In the genomic region with DNA sequence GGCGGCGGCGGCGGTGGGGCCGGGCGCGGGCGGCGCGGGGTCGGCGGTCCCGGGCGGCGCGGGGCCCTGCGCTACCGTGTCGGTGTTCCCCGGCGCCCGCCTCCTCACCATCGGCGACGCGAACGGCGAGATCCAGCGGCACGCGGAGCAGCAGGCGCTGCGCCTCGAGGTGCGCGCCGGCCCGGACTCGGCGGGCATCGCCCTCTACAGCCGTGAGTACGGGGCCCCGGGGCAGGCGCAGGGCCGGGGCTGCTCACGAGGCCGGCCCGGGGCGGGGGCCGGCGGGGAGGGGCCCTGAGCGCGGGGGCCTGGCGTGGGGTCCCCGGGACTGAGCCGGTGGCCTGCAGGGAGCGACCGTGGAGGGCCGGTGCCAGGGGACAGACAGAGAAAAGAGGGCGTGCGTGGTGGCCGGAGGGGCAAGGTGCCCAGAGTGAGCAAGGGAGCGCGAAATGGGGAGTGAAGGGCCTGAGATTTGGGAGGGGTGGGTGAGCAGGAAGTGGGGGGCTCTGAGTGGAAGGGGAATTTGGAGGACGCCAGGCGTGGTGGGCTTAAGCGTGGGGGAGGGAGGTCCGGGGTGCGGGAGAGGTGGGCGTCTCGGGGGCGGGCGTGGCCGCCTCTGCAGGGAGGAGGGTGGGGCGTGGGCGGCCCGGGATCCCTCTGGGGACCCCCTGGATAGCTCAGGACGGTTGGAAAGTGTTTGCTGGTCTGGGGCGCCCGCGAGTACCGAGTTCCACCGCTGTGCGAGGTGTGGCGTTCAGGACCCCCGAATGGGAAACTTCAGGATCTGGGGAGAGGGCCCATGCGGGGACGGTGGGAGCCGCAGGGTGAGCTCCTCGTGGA, we compare ENCODE assay signal across 8 cellular contexts. TPM values are rescaled to one million over a fixed set of nuclear protein-coding genes. Genes with fewer than 3 reads are reported as not detected.
DNase-seq lines count a peak whose midpoint lies in the region; ATAC-seq, FAIRE-seq and TF ChIP-seq lines count a peak whose summit lies in the region.

No MANE protein-coding gene starts in this region.

- H4K20me1 ChIP-seq in H1 (replicated peaks in 1 of 2; ENCODE audit: control insufficient read depth in 1 of 2, insufficient read depth in 2 of 2, low read length in 2 of 2), result peaks cover 0 to 3% of the 10 kb centered on the region in 2 experiments

- no peaks in the 10 kb centered on the region for H3K27me3 Mint-ChIP-seq in activated CD4-positive, alpha-beta T cell treated with anti-CD3 and anti-CD28 coated beads, Interleukin-2, amount 10 ng/mL, durations not matched to agents 7 days and 5 days

- peak overlapping the region; percentile 85 for H4K91ac ChIP-seq in H1 (replicated peaks; ENCODE audit: insufficient read length, low read length)

- H3K36me3 ChIP-seq in H1 (ENCODE audit: control insufficient read depth in 2 of 4, insufficient read depth in 4 of 4, low read length in 3 of 4) (peaks cover 0 to 8% (median 0%) of the 10 kb centered on the region in 4 experiments; a peak in 2 of 8 replicates), mucosa of descending colon (ENCODE audit: low read depth) (peaks cover 3% of the 10 kb centered on the region)

- peak overlapping the region; percentile 77 for H3K4me3 Mint-ChIP-seq in activated CD4-positive, alpha-beta T cell treated with anti-CD3 and anti-CD28 coated beads, Interleukin-2, amount 10 ng/mL, durations not matched to agents 7 days and 5 days

- 1% methylated on average over 11 of the region's 91 CpGs; no CpG with 5 or more reads in 1 of the 2 experiments for WGBS in H1 (ENCODE audit: extremely low coverage in 1 of 2, insufficient coverage in 1 of 2, insufficient read length in 1 of 2, insufficient replicate concordance in 2 of 2, low coverage in 1 of 2, low lambda C conversion rate in 2 of 2, missing lambda C conversion rate in 1 of 2), 2 experiments

- H3K14ac ChIP-seq in H1 (ENCODE audit: insufficient read length), result no peak overlapping the region

- peaks cover 8% of the 10 kb centered on the region; the same call in 1 of the 2 replicates for H3K23me2 ChIP-seq in H1 (ENCODE audit: low read depth, low read length)

- no peak for TF ChIP-seq EP300 in H1 (IDR thresholded peaks at IDR 0.05; ENCODE audit: borderline replicate concordance in 1 of 2, low read depth in 2 of 2, low read length in 2 of 2)

- intact Hi-C loops in mucosa of descending colon (cut with DNase I, micrococcal nuclease), result no loop called here

- H3K4ac ChIP-seq in H1 (replicated peaks; ENCODE audit: insufficient read length, low read depth, low read length), result peak overlapping the region; percentile 78

- H3K23ac ChIP-seq in H1 (ENCODE audit: insufficient read length), result no peak overlapping the region

- no peak overlapping the region for H2AFZ ChIP-seq in H1 (ENCODE audit: low read length)

- peaks cover 40% of the 10 kb centered on the region for H3K4me1 Mint-ChIP-seq in activated CD4-positive, alpha-beta T cell treated with anti-CD3 and anti-CD28 coated beads, Interleukin-2, amount 10 ng/mL, durations not matched to agents 7 days and 5 days

- H3K56ac ChIP-seq in H1 (replicated peaks; ENCODE audit: insufficient read length, low read depth, low read length), result peak overlapping the region; percentile 79

- peaks cover 6% of the 10 kb centered on the region for H3K79me1 ChIP-seq in H1 (ENCODE audit: low read depth, low read length)

- no peak overlapping the region for H2AK5ac ChIP-seq in H1 (ENCODE audit: low read depth, low read length)

- peaks cover 9% of the 10 kb centered on the region for H3K36me3 Mint-ChIP-seq in activated CD4-positive, alpha-beta T cell treated with anti-CD3 and anti-CD28 coated beads, Interleukin-2, amount 10 ng/mL, durations not matched to agents 7 days and 5 days (ENCODE audit: low read depth)

- TF ChIP-seq POLR2A in H1 (IDR thresholded peaks at IDR 0.05; ENCODE audit: control extremely low read depth in 1 of 2, low read depth in 2 of 2, low read length in 2 of 2), result no peak

- H3K27ac ChIP-seq in H1 (ENCODE audit: low read depth, low read length) (peak overlapping the region; percentile 75), substantia nigra (ENCODE audit: low read depth, low read length, poor library complexity, severe bottlenecking) (peak overlapping the region; percentile 72)

- POLR2A ChIA-PET in activated CD4-positive, alpha-beta T cell treated with anti-CD3 and anti-CD28 coated beads, Interleukin-2, amount 10 ng/mL, durations not matched to agents 7 days and 5 days (lab: Charles Lee), result no interaction called here
- POLR2A ChIA-PET in H1 (lab: Charles Lee; ENCODE audit: partially characterized antibody), result interaction anchor here (0.6 to 2.9 kb wide), 12 partner anchors 10 to 163 kb away, joined by 3 to 21 read pairs (median 3); a partner anchor contains a TSS

- H2BK20ac ChIP-seq in H1 (ENCODE audit: low read length), result no peak overlapping the region

- no peak overlapping the region for H2BK15ac ChIP-seq in H1 (ENCODE audit: low read length)

- peak overlapping the region; percentile 69 to 97 (median 76) for H3K9ac ChIP-seq in H1 (replicated peaks in 1 of 4; ENCODE audit: extremely low read depth in 1 of 4, low read depth in 3 of 4, low read length in 3 of 4)

- H3K18ac ChIP-seq in H1 (ENCODE audit: extremely low read depth, low read length), result peak overlapping the region; percentile 83

- H3K27ac Mint-ChIP-seq in activated CD4-positive, alpha-beta T cell treated with anti-CD3 and anti-CD28 coated beads, Interleukin-2, amount 10 ng/mL, durations not matched to agents 7 days and 5 days, result peak overlapping the region; percentile 82

- H3K4me2 ChIP-seq in H1 (ENCODE audit: insufficient read depth in 1 of 2, low read depth in 2 of 2, low read length in 2 of 2), result peak overlapping the region; percentile 79 to 87

- no peaks in the 10 kb centered on the region for H3K9me3 Mint-ChIP-seq in activated CD4-positive, alpha-beta T cell treated with anti-CD3 and anti-CD28 coated beads, Interleukin-2, amount 10 ng/mL, durations not matched to agents 7 days and 5 days

- TF ChIP-seq CTCF in H1 (IDR thresholded peaks at IDR 0.05; ENCODE audit: control extremely low read depth in 1 of 3, insufficient read depth in 1 of 3, low read depth in 1 of 3, low read length in 3 of 3) (peak in 2 of 3 experiments; percentile 10 to 21; a peak in 1 of 4 replicates), mucosa of descending colon (IDR thresholded peaks at IDR 0.05) (no peak)

- H2BK12ac ChIP-seq in H1 (ENCODE audit: low read depth, low read length), result no peak overlapping the region

- no peak for TF ChIP-seq RAD21 in H1 (IDR thresholded peaks at IDR 0.05 in 1 of 2, conservative IDR thresholded peaks at IDR 0.05 in 1 of 2; ENCODE audit: low read depth in 2 of 2, low read length in 2 of 2)

- H3K27me3 ChIP-seq in H1 (replicated peaks in 1 of 4; ENCODE audit: control insufficient read depth in 3 of 4, extremely low read depth in 1 of 4, insufficient read depth in 3 of 4, low read length in 3 of 4), result no peaks in the 10 kb centered on the region

- no peak overlapping the region for H2BK120ac ChIP-seq in H1 (replicated peaks; ENCODE audit: low read depth, low read length)

- DNase-seq in NCI-H345 (lab: John Stamatoyannopoulos, UW) (peak; percentile 26), NCI-H345 treated with DMSO at 0.1 percent for 48 hours (lab: John Stamatoyannopoulos, UW; ENCODE audit: unreplicated experiment) (no peak), H1 (ENCODE audit: low read depth in 1 of 2, low spot score in 2 of 2) (no peak), mucosa of descending colon (peak; percentile 51 to 81 (median 75)), substantia nigra (lab: John Stamatoyannopoulos, UW) (peak in 20 of 49 donors; percentile 11 to 73 (median 32)), OCI-M2 (lab: John Stamatoyannopoulos, UW; ENCODE audit: unreplicated experiment) (no peak)
- DNase-seq in activated CD4-positive, alpha-beta T cell treated with anti-CD3 and anti-CD28 coated beads, Interleukin-2, amount 10 ng/mL, durations not matched to agents 7 days and 5 days, result peak; percentile 28

- H4K8ac ChIP-seq in H1 (ENCODE audit: extremely low read depth, insufficient read depth, low read length), result peak overlapping the region; percentile 83

- CTCF ChIA-PET in activated CD4-positive, alpha-beta T cell treated with anti-CD3 and anti-CD28 coated beads, Interleukin-2, amount 10 ng/mL, durations not matched to agents 7 days and 5 days (lab: Charles Lee), result interaction anchor here (1.0 to 2.9 kb wide), 10 partner anchors 9 to 215 kb away, joined by 3 to 13 read pairs (median 6); a partner anchor contains a TSS
- CTCF ChIA-PET in H1 (lab: Charles Lee; ENCODE audit: partially characterized antibody), result interaction anchor here (0.6 to 6.8 kb wide), 18 partner anchors 8 to 329 kb away, joined by 3 to 103 read pairs (median 4); no protein-coding TSS in a partner anchor

- H3K4me1 ChIP-seq in H1 (replicated peaks in 1 of 4; ENCODE audit: control insufficient read depth in 3 of 4, insufficient read depth in 4 of 4, low read length in 3 of 4) (peaks cover 0 to 12% (median 2%) of the 10 kb centered on the region in 4 experiments; a peak in 5 of 7 replicates), mucosa of descending colon (ENCODE audit: low read depth) (peaks cover 14% of the 10 kb centered on the region)

- H2BK5ac ChIP-seq in H1 (ENCODE audit: low read depth, low read length), result peak overlapping the region; percentile 87; the same call in 1 of the 2 replicates

- ATAC-seq in HG03457 (IDR thresholded peaks at IDR 0.05; ENCODE audit: unreplicated experiment) (peak; percentile 6), mucosa of descending colon (peak; percentile 0)

- H3K4me3 ChIP-seq in H1 (ENCODE audit: extremely low read depth in 1 of 4, insufficient read depth in 2 of 4, low read depth in 3 of 4, low read length in 4 of 4), result peak overlapping the region; percentile 65 to 94 (median 76)
- H3K4me3 ChIP-seq in mucosa of descending colon, result peak overlapping the region; percentile 83

- no peak for FAIRE-seq in H1 (lab: Jason Lieb, UNC)

- H3K9me3 ChIP-seq in H1 (ENCODE audit: insufficient read depth in 2 of 2, low read depth in 1 of 2, low read length in 1 of 2) (no peaks in the 10 kb centered on the region), mucosa of descending colon (no peaks in the 10 kb centered on the region)

- peak overlapping the region; percentile 97 for H4K5ac ChIP-seq in H1 (ENCODE audit: insufficient read length, low read depth, low read length)

- H3K79me2 ChIP-seq in H1 (ENCODE audit: control insufficient read depth in 1 of 2, insufficient read depth in 2 of 2, low read length in 2 of 2), result peaks cover 4 to 48% of the 10 kb centered on the region in 2 experiments; a peak in 3 of 4 replicates

RNA-seq across cellular contexts. Expression of a gene that starts 0.6 kb away (rescaled TPM):
- 10 to 100 TPM; 32.4 to 34.3 TPM for total RNA-seq in activated CD4-positive, alpha-beta T cell treated with anti-CD3 and anti-CD28 coated beads, Interleukin-2, amount 10 ng/mL, durations not matched to agents 7 days and 5 days
- 134 and 136 TPM in 2 replicates for total RNA-seq in H1 (2021; fragmentation: NEBNext Ultra II Directional; extraction: Animal tissue kit (Norgen Biotek cat#: 25700))
- polyA plus RNA-seq in H1 (2011; rRNA removed), result 164 and 270 TPM in 2 replicates
- polyA plus RNA-seq in H1 (2011; cell fraction: cytosol; rRNA removed), result 106 TPM
- polyA plus RNA-seq in H1 (2011; cell fraction: nucleus; rRNA removed), result 178 TPM
- 75.6 to 138 TPM (median 129 TPM) in 4 replicates for polyA plus RNA-seq in H1 (2012, experiment 1 of 2)
- polyA plus RNA-seq in H1 (2012, experiment 2 of 2), result 122 TPM
- polyA plus RNA-seq in H1 (2013, experiment 1 of 2), result 125 TPM
- 126 TPM for polyA plus RNA-seq in H1 (2013, experiment 2 of 2)
- 71.3 and 96.2 TPM in 2 replicates for polyA minus RNA-seq in H1 (2011; rRNA and poly(A)+ RNA removed)
- 60.0 TPM for polyA minus RNA-seq in H1 (2011; cell fraction: cytosol; rRNA and poly(A)+ RNA removed)
- 48.8 TPM for polyA minus RNA-seq in H1 (2011; cell fraction: nucleus; rRNA and poly(A)+ RNA removed)
- total RNA-seq in mucosa of descending colon, result 10 to 100 TPM; 49.1 to 54.3 (median 49.7) TPM

RNA-seq across cellular contexts. Expression of a gene that starts 23.7 kb away (rescaled TPM):
- 1 to 10 TPM; 2.4 TPM for total RNA-seq in activated CD4-positive, alpha-beta T cell treated with anti-CD3 and anti-CD28 coated beads, Interleukin-2, amount 10 ng/mL, durations not matched to agents 7 days and 5 days
- total RNA-seq in H1 (2021; fragmentation: NEBNext Ultra II Directional; extraction: Animal tissue kit (Norgen Biotek cat#: 25700)), result 0.27 TPM in 1 of 2 replicates, not detected in the other
- 0.53 and 0.77 TPM in 2 replicates for polyA plus RNA-seq in H1 (2011; rRNA removed)
- 0.50 TPM for polyA plus RNA-seq in H1 (2011; cell fraction: cytosol; rRNA removed)
- polyA plus RNA-seq in H1 (2011; cell fraction: nucleus; rRNA removed), result 0.68 TPM
- polyA plus RNA-seq in H1 (2012, experiment 1 of 2), result 0.32 to 0.66 TPM (median 0.39 TPM) in 3 of 4 replicates, not detected in the other
- polyA plus RNA-seq in H1 (2012, experiment 2 of 2), result 0.39 TPM
- polyA plus RNA-seq in H1 (2013, experiment 1 of 2), result 0.20 TPM
- 0.31 TPM for polyA plus RNA-seq in H1 (2013, experiment 2 of 2)
- polyA minus RNA-seq in H1 (2011; rRNA and poly(A)+ RNA removed), result 0.20 and 0.28 TPM in 2 replicates
- not detected for polyA minus RNA-seq in H1 (2011; cell fraction: cytosol; rRNA and poly(A)+ RNA removed)
- 1.1 TPM for polyA minus RNA-seq in H1 (2011; cell fraction: nucleus; rRNA and poly(A)+ RNA removed)
- total RNA-seq in mucosa of descending colon, result 1 to 10 TPM in 1 of 3 donors, under 1 TPM in 2; 0.64 to 1.9 (median 0.73) TPM

RNA-seq across cellular contexts. Expression of a gene that starts 35.9 kb away (rescaled TPM):
- 10 to 100 TPM in 1 of 2 experiments, 1 to 10 TPM in 1; 8.6 to 11.2 TPM for total RNA-seq in activated CD4-positive, alpha-beta T cell treated with anti-CD3 and anti-CD28 coated beads, Interleukin-2, amount 10 ng/mL, durations not matched to agents 7 days and 5 days
- total RNA-seq in H1 (2021; fragmentation: NEBNext Ultra II Directional; extraction: Animal tissue kit (Norgen Biotek cat#: 25700)), result 26.2 and 26.9 TPM in 2 replicates
- polyA plus RNA-seq in H1 (2011; rRNA removed), result 31.9 and 41.7 TPM in 2 replicates
- polyA plus RNA-seq in H1 (2011; cell fraction: cytosol; rRNA removed), result 44.8 TPM
- polyA plus RNA-seq in H1 (2011; cell fraction: nucleus; rRNA removed), result 29.2 TPM
- 19.0 to 35.1 TPM (median 31.2 TPM) in 4 replicates for polyA plus RNA-seq in H1 (2012, experiment 1 of 2)
- polyA plus RNA-seq in H1 (2012, experiment 2 of 2), result 31.9 TPM
- polyA plus RNA-seq in H1 (2013, experiment 1 of 2), result 25.1 TPM
- 31.6 TPM for polyA plus RNA-seq in H1 (2013, experiment 2 of 2)
- 13.8 and 22.8 TPM in 2 replicates for polyA minus RNA-seq in H1 (2011; rRNA and poly(A)+ RNA removed)
- polyA minus RNA-seq in H1 (2011; cell fraction: cytosol; rRNA and poly(A)+ RNA removed), result 16.4 TPM
- 8.5 TPM for polyA minus RNA-seq in H1 (2011; cell fraction: nucleus; rRNA and poly(A)+ RNA removed)
- 10 to 100 TPM; 12.8 to 24.7 (median 15.3) TPM for total RNA-seq in mucosa of descending colon

RNA-seq across cellular contexts. Expression of a gene that starts 56.5 kb away (rescaled TPM):
- 10 to 100 TPM; 19.9 to 23.3 TPM for total RNA-seq in activated CD4-positive, alpha-beta T cell treated with anti-CD3 and anti-CD28 coated beads, Interleukin-2, amount 10 ng/mL, durations not matched to agents 7 days and 5 days
- total RNA-seq in H1 (2021; fragmentation: NEBNext Ultra II Directional; extraction: Animal tissue kit (Norgen Biotek cat#: 25700)), result 47.5 and 48.3 TPM in 2 replicates
- polyA plus RNA-seq in H1 (2011; rRNA removed), result 112 and 151 TPM in 2 replicates
- 91.7 TPM for polyA plus RNA-seq in H1 (2011; cell fraction: cytosol; rRNA removed)
- polyA plus RNA-seq in H1 (2011; cell fraction: nucleus; rRNA removed), result 125 TPM
- 24.9 to 55.5 TPM (median 50.4 TPM) in 4 replicates for polyA plus RNA-seq in H1 (2012, experiment 1 of 2)
- polyA plus RNA-seq in H1 (2012, experiment 2 of 2), result 58.3 TPM
- polyA plus RNA-seq in H1 (2013, experiment 1 of 2), result 47.5 TPM
- polyA plus RNA-seq in H1 (2013, experiment 2 of 2), result 47.1 TPM
- 31.4 and 45.4 TPM in 2 replicates for polyA minus RNA-seq in H1 (2011; rRNA and poly(A)+ RNA removed)
- 41.3 TPM for polyA minus RNA-seq in H1 (2011; cell fraction: cytosol; rRNA and poly(A)+ RNA removed)
- polyA minus RNA-seq in H1 (2011; cell fraction: nucleus; rRNA and poly(A)+ RNA removed), result 49.0 TPM
- total RNA-seq in mucosa of descending colon, result 10 to 100 TPM; 34.0 to 55.8 (median 55.2) TPM

RNA-seq across cellular contexts. Expression of a gene that starts 56.7 kb away (rescaled TPM):
- 10 to 100 TPM; 17.5 to 22.3 TPM for total RNA-seq in activated CD4-positive, alpha-beta T cell treated with anti-CD3 and anti-CD28 coated beads, Interleukin-2, amount 10 ng/mL, durations not matched to agents 7 days and 5 days
- total RNA-seq in H1 (2021; fragmentation: NEBNext Ultra II Directional; extraction: Animal tissue kit (Norgen Biotek cat#: 25700)), result 22.5 and 24.0 TPM in 2 replicates
- 15.9 and 24.2 TPM in 2 replicates for polyA plus RNA-seq in H1 (2011; rRNA removed)
- 19.9 TPM for polyA plus RNA-seq in H1 (2011; cell fraction: cytosol; rRNA removed)
- polyA plus RNA-seq in H1 (2011; cell fraction: nucleus; rRNA removed), result 14.8 TPM
- 19.3 to 25.7 TPM (median 21.5 TPM) in 4 replicates for polyA plus RNA-seq in H1 (2012, experiment 1 of 2)
- polyA plus RNA-seq in H1 (2012, experiment 2 of 2), result 30.8 TPM
- polyA plus RNA-seq in H1 (2013, experiment 1 of 2), result 24.8 TPM
- polyA plus RNA-seq in H1 (2013, experiment 2 of 2), result 22.2 TPM
- polyA minus RNA-seq in H1 (2011; rRNA and poly(A)+ RNA removed), result 5.7 and 8.0 TPM in 2 replicates
- polyA minus RNA-seq in H1 (2011; cell fraction: cytosol; rRNA and poly(A)+ RNA removed), result 12.0 TPM
- 16.6 TPM for polyA minus RNA-seq in H1 (2011; cell fraction: nucleus; rRNA and poly(A)+ RNA removed)
- 10 to 100 TPM; 18.5 to 25.0 (median 22.7) TPM for total RNA-seq in mucosa of descending colon

Comparison
In these comparisons a context has a peak if more than half of its experiments do, and no peak if none do; other contexts are left out.
1. DNase-seq: peak in NCI-H345 (single experiment), activated CD4-positive, alpha-beta T cell treated with anti-CD3 and anti-CD28 coated beads, Interleukin-2, amount 10 ng/mL, durations not matched to agents 7 days and 5 days (single experiment) and mucosa of descending colon (3 of 3); none in NCI-H345 treated with DMSO at 0.1 percent for 48 hours (single experiment), H1 (0 of 2) and OCI-M2 (single experiment).